In genomic region chr12:182381-182883, GRCh38 we compare ENCODE assay signal across 11 cellular contexts. TPM values are rescaled to one million over a fixed set of nuclear protein-coding genes. Genes with fewer than 3 reads are reported as not detected.
A peak's percentile ranks its signal among the peaks of the same experiment; 100 is the strongest.
DNase-seq lines count a peak whose midpoint lies in the region; ATAC-seq, FAIRE-seq and TF ChIP-seq lines count a peak whose summit lies in the region.
"Had no signal": no experiment of that assay in that cellular context is flagged by ENCODE, and none has a peak within 500 bp of the region (broad histone marks: within the 10 kb centered on the region; RNA-seq: fewer than 3 reads in every experiment).

No MANE protein-coding gene starts in this region.

- H3K27ac ChIP-seq in right atrium auricular region (peak overlapping the region in 1 of 2 donors; percentile 48), foreskin keratinocyte (no peak overlapping the region), coronary artery (no peak overlapping the region)

- no peaks in the 10 kb centered on the region for H3K9me3 ChIP-seq in right atrium auricular region

- DNase-seq in Right ventricle myocardium inferior (ENCODE audit: missing footprints), result peak; percentile 35
- no peak for DNase-seq in right atrium auricular region (ENCODE audit: low spot score)
- DNase-seq in foreskin keratinocyte, result peak; percentile 35 to 61
- DNase-seq in urothelium cell line (ENCODE audit: low spot score), result peak; percentile 82
- DNase-seq in AML-193 (lab: John Stamatoyannopoulos, UW), result no peak
- no peak for DNase-seq in coronary artery (ENCODE audit: low spot score)
- no peak for DNase-seq in middle frontal gyrus (ENCODE audit: extremely low spot score, low spot score)
- DNase-seq: activated CD4-positive, alpha-beta T cell treated with anti-CD3 and anti-CD28 coated beads for 36 hours; stimulated activated naive CD4-positive, alpha-beta T cell had no signal

- intact Hi-C loops in Right ventricle myocardium inferior (cut with DNase I), result no loop called here

- ATAC-seq in Right ventricle myocardium inferior (peak; percentile 33), SK-N-SH treated with all-trans-retinoic acid at 6 μM for 48 hours (peak; percentile 82), foreskin keratinocyte (peak; percentile 91)
- ATAC-seq: activated CD4-positive, alpha-beta T cell treated with anti-CD3 and anti-CD28 coated beads for 36 hours had no signal

- no peaks in the 10 kb centered on the region for H3K27me3 ChIP-seq in right atrium auricular region
- H3K27me3 ChIP-seq in foreskin keratinocyte, result no peaks in the 10 kb centered on the region

- no peak for TF ChIP-seq CTCF in right atrium auricular region (IDR thresholded peaks at IDR 0.05)
- no peak for TF ChIP-seq CTCF in foreskin keratinocyte (conservative IDR thresholded peaks at IDR 0.05)
- TF ChIP-seq CTCF in coronary artery (IDR thresholded peaks at IDR 0.05), result no peak

- peak; percentile 85 for FAIRE-seq in urothelium cell line (lab: Jason Lieb, UNC)

- H3K4me1 ChIP-seq in right atrium auricular region (peaks cover under 1 to 38% of the 10 kb centered on the region in 2 donors), foreskin keratinocyte (no peaks in the 10 kb centered on the region)

- H3K4me3 ChIP-seq in right atrium auricular region, result no peak overlapping the region
- no peak overlapping the region for H3K4me3 ChIP-seq in coronary artery

- no peaks in the 10 kb centered on the region for H3K36me3 ChIP-seq in right atrium auricular region

TF ChIP-seq in SK-N-SH treated with all-trans-retinoic acid at 6 μM for 48 hours, 23 proteins besides CTCF, POLR2A, EP300 and RAD21:
- TF ChIP-seq CSDC2 (CRISPR knock-in tag; IDR thresholded peaks at IDR 0.05), result no peak
- TF ChIP-seq, protein P1, sequence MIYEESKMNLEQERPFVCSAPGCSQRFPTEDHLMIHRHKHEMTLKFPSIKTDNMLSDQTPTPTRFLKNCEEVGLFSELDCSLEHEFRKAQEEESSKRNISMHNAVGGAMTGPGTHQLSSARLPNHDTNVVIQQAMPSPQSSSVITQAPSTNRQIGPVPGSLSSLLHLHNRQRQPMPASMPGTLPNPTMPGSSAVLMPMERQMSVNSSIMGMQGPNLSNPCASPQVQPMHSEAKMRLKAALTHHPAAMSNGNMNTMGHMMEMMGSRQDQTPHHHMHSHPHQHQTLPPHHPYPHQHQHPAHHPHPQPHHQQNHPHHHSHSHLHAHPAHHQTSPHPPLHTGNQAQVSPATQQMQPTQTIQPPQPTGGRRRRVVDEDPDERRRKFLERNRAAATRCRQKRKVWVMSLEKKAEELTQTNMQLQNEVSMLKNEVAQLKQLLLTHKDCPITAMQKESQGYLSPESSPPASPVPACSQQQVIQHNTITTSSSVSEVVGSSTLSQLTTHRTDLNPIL (CRISPR knock-in tag; IDR thresholded peaks at IDR 0.05; ENCODE audit: low read depth), result no peak
- TF ChIP-seq ESRRG (CRISPR knock-in tag; IDR thresholded peaks at IDR 0.05), result no peak
- TF ChIP-seq ZFP30 (CRISPR knock-in tag; IDR thresholded peaks at IDR 0.05), result no peak
- TF ChIP-seq GLIS3 (CRISPR knock-in tag; IDR thresholded peaks at IDR 0.05), result no peak

RNA-seq across cellular contexts. Expression of gene SLC6A12, which starts 31.5 kb away (rescaled TPM):
- 0.68 TPM for total RNA-seq in Right ventricle myocardium inferior
- total RNA-seq in right atrium auricular region, result 1 to 10 TPM in 1 of 2 donors, not detected in 1; 1.1 TPM
- not detected in 2 replicates for total RNA-seq in foreskin keratinocyte
- polyA plus RNA-seq in foreskin keratinocyte, result not detected in 2 replicates
- total RNA-seq: activated naive CD4-positive, alpha-beta T cell treated with anti-CD3 and anti-CD28 coated beads, Interleukin-2, amount 50 U/mL, for 72 hours had no signal

Comparison
In these comparisons a context has a peak if more than half of its experiments do, and no peak if none do; other contexts are left out.
1. DNase-seq: peak in Right ventricle myocardium inferior (single experiment), foreskin keratinocyte (2 of 2) and urothelium cell line (single experiment); none in right atrium auricular region (single experiment), AML-193 (0 of 2), coronary artery (single experiment) and middle frontal gyrus (single experiment).
2. ATAC-seq: peak in every context shown above with its lines; median percentile 91 in foreskin keratinocyte; 82 in SK-N-SH treated with all-trans-retinoic acid at 6 μM for 48 hours; 33 in Right ventricle myocardium inferior.